Comparison of ENCODE assay signal across 8 cellular contexts in genomic region chr16:50367777-50368409, GRCh38. TPM values are rescaled to one million over a fixed set of nuclear protein-coding genes. Genes with fewer than 3 reads are reported as not detected.
DNase-seq lines count a peak whose midpoint lies in the region; ATAC-seq and TF ChIP-seq lines count a peak whose summit lies in the region.

No MANE protein-coding gene starts in this region.

- H3K9me3 ChIP-seq in SJSA1 (replicated peaks), result no peaks in the 10 kb centered on the region

- no peak for TF ChIP-seq CTCF in fibroblast of the aortic adventitia (IDR thresholded peaks at IDR 0.05; ENCODE audit: insufficient read depth, low read length)

- H3K4me1 ChIP-seq in SJSA1 (replicated peaks), result peaks cover 13% of the 10 kb centered on the region

- H3K27me3 ChIP-seq in SJSA1 (replicated peaks), result no peaks in the 10 kb centered on the region

- H3K27ac ChIP-seq in SJSA1, result peak overlapping the region; percentile 68; the same call in 1 of the 2 replicates

- peak; percentile 28 for ATAC-seq in GM21825 (IDR thresholded peaks at IDR 0.05; ENCODE audit: unreplicated experiment)
- no peak for ATAC-seq in GM21423 (IDR thresholded peaks at IDR 0.05; ENCODE audit: unreplicated experiment)

- no peak for DNase-seq in SJSA1 (ENCODE audit: low read depth in 1 of 2, low spot score in 2 of 2)
- no peak for DNase-seq in fibroblast of the aortic adventitia (ENCODE audit: low read depth)
- DNase-seq in skeletal muscle cell (ENCODE audit: low read depth), result no peak
- no peak for DNase-seq in foreskin melanocyte
- DNase-seq in stimulated activated CD4-positive, alpha-beta T cell treated with anti-CD3 and anti-CD28 coated beads, Interleukin-4, amount 100 ng/mL, for 4 hours, result no peak
- no peak for DNase-seq in midbrain (lab: John Stamatoyannopoulos, UW)

- H3K36me3 ChIP-seq in SJSA1, result peaks cover 54% of the 10 kb centered on the region

- peak overlapping the region; percentile 97 for H3K4me3 ChIP-seq in SJSA1
- H3K4me3 ChIP-seq in fibroblast of the aortic adventitia (ENCODE audit: low read depth, low read length), result peak overlapping the region; percentile 73
- peak overlapping the region; percentile 76 for H3K4me3 ChIP-seq in skeletal muscle cell (ENCODE audit: low read depth, low read length)

RNA-seq across cellular contexts. Expression of gene BRD7, which starts 0.9 kb away (rescaled TPM):
- total RNA-seq in SJSA1 (2014; rRNA removed; shearing (Covaris generic)), result 74.5 and 125 TPM in 2 replicates
- total RNA-seq in fibroblast of the aortic adventitia (ENCODE audit: low replicate concordance), result 34.0 and 49.7 TPM in 2 replicates
